14 cellular contexts compared by ENCODE assay signal in genomic region chr7:88396948-88397322, GRCh38.
DNase-seq lines count a peak whose midpoint lies in the region; ATAC-seq and TF ChIP-seq lines count a peak whose summit lies in the region.
"Had no signal": no experiment of that assay in that cellular context is flagged by ENCODE, and none has a peak within 500 bp of the region (broad histone marks: within the 10 kb centered on the region; RNA-seq: fewer than 3 reads in every experiment).

No MANE protein-coding gene starts in this region.

- peaks cover 30% of the 10 kb centered on the region for H3K4me1 Mint-ChIP-seq in CD14-positive monocyte
- H3K4me1 Mint-ChIP-seq: activated naive CD4-positive, alpha-beta T cell treated with anti-CD3 and anti-CD28 coated beads, Interleukin-2, amount 10 ng/mL, durations not matched to agents 7 days and 5 days had no signal

- H3K27me3 Mint-ChIP-seq in CD14-positive monocyte (ENCODE audit: low read depth in 3 of 3) = no peaks in the 10 kb centered on the region
- H3K27me3 Mint-ChIP-seq: activated naive CD4-positive, alpha-beta T cell treated with anti-CD3 and anti-CD28 coated beads, Interleukin-2, amount 10 ng/mL, durations not matched to agents 7 days and 5 days had no signal

- intact Hi-C loops in CD14-positive monocyte (cut with micrococcal nuclease) = no loop called here

- no peaks in the 10 kb centered on the region for H3K36me3 Mint-ChIP-seq in CD14-positive monocyte
- H3K36me3 Mint-ChIP-seq: activated naive CD4-positive, alpha-beta T cell treated with anti-CD3 and anti-CD28 coated beads, Interleukin-2, amount 10 ng/mL, durations not matched to agents 7 days and 5 days; T-cell had no signal

- H3K9me3 Mint-ChIP-seq in CD14-positive monocyte = peaks cover 0 to 3% (median 0%) of the 10 kb centered on the region in 7 donors
- H3K9me3 Mint-ChIP-seq: activated naive CD4-positive, alpha-beta T cell treated with anti-CD3 and anti-CD28 coated beads, Interleukin-2, amount 10 ng/mL, durations not matched to agents 7 days and 5 days; T-cell had no signal

- no peak for TF ChIP-seq CTCF in CD14-positive monocyte (IDR thresholded peaks at IDR 0.05)

- ATAC-seq in GM19351 (IDR thresholded peaks at IDR 0.05; ENCODE audit: unreplicated experiment) (peak; percentile 27), HG02759 (IDR thresholded peaks at IDR 0.05; ENCODE audit: unreplicated experiment) (peak; percentile 52), HG03439 (IDR thresholded peaks at IDR 0.05; ENCODE audit: unreplicated experiment) (peak; percentile 25)
- ATAC-seq: A549, left cardiac atrium, T-cell had no signal

- peak overlapping the region; percentile 26 to 90 (median 79) for H3K27ac Mint-ChIP-seq in CD14-positive monocyte
- H3K27ac Mint-ChIP-seq: activated naive CD4-positive, alpha-beta T cell treated with anti-CD3 and anti-CD28 coated beads, Interleukin-2, amount 10 ng/mL, durations not matched to agents 7 days and 5 days; T-cell had no signal

- DNase-seq in CD14-positive monocyte (ENCODE audit: low spot score) = no peak
- DNase-seq in ecto neural progenitor cell (ENCODE audit: low spot score) = no peak
- DNase-seq in NCI-H69 (lab: John Stamatoyannopoulos, UW) = no peak
- no peak for DNase-seq in DMS53 (lab: John Stamatoyannopoulos, UW)
- no peak for DNase-seq in NCI-H146 (lab: John Stamatoyannopoulos, UW)
- DNase-seq: activated naive CD4-positive, alpha-beta T cell treated with anti-CD3 and anti-CD28 coated beads, Interleukin-2, amount 10 ng/mL, durations not matched to agents 7 days and 5 days; left cardiac atrium; NCI-H1105 treated with DMSO at 0.1 percent for 48 hours; small intestine; T-cell had no signal

- H3K4me3 Mint-ChIP-seq in CD14-positive monocyte = no peak overlapping the region
- H3K4me3 Mint-ChIP-seq: activated naive CD4-positive, alpha-beta T cell treated with anti-CD3 and anti-CD28 coated beads, Interleukin-2, amount 10 ng/mL, durations not matched to agents 7 days and 5 days; T-cell had no signal
